ENCODE assay signal across 8 cellular contexts in genomic region chr2:74199275-74199701, GRCh38. TPM values are rescaled to one million over a fixed set of nuclear protein-coding genes. Genes with fewer than 3 reads are reported as not detected.
A peak's percentile ranks its signal among the peaks of the same experiment; 100 is the strongest.
DNase-seq lines count a peak whose midpoint lies in the region; ATAC-seq, FAIRE-seq and TF ChIP-seq lines count a peak whose summit lies in the region.

No MANE protein-coding gene starts in this region.

- H3K9me3 ChIP-seq in K562 (replicated peaks; ENCODE audit: control insufficient read depth, insufficient read depth, low read depth, low read length) (no peaks in the 10 kb centered on the region), vagina (no peaks in the 10 kb centered on the region)

- H3K27me3 ChIP-seq in K562 (ENCODE audit: control insufficient read depth in 2 of 2, insufficient read depth in 2 of 2, low read length in 2 of 2) (no peaks in the 10 kb centered on the region), mesendoderm (ENCODE audit: insufficient read depth, low read length, poor library complexity) (no peaks in the 10 kb centered on the region), vagina (no peaks in the 10 kb centered on the region)

- H2BK15ac ChIP-seq in mesendoderm (replicated peaks; ENCODE audit: low read depth): no peak overlapping the region

- H4K5ac ChIP-seq in mesendoderm (ENCODE audit: low read length): no peak overlapping the region

- no peak overlapping the region for H2AK5ac ChIP-seq in mesendoderm (ENCODE audit: low read length)

- WGBS in K562 (ENCODE audit: insufficient coverage, low coverage, missing lambda C conversion rate): 1% methylated on average over 15 of the region's 20 CpGs
- no CpG with 5 or more reads among the region's 20 CpGs for WGBS in mesendoderm (ENCODE audit: extremely low coverage, insufficient coverage, low lambda C conversion rate)

- H3K4ac ChIP-seq in mesendoderm (ENCODE audit: low read depth, low read length): no peak overlapping the region

- H3K36me3 ChIP-seq in K562 (ENCODE audit: control insufficient read depth, insufficient read depth, low read length) (peaks cover 43% of the 10 kb centered on the region), mesendoderm (ENCODE audit: control insufficient read depth, insufficient read depth, low read length) (no peaks in the 10 kb centered on the region), vagina (no peaks in the 10 kb centered on the region)

- no peak for FAIRE-seq in K562 (lab: Jason Lieb, UNC)

- peak; percentile 20 for DNase-seq in stimulated activated CD4-positive, alpha-beta T cell treated with anti-CD3 and anti-CD28 coated beads, Interleukin-4, amount 100 ng/mL, for 24 hours
- no peak for DNase-seq in stimulated activated CD4-positive, alpha-beta T cell treated with anti-CD3 and anti-CD28 coated beads, Interleukin-12 subunit alpha, Interleukin-12 subunit beta, amount 100 ng/mL, for 4 hours
- DNase-seq in K562 (ENCODE audit: extremely low read depth in 1 of 4, low spot score in 3 of 4) (no peak), mesendoderm (no peak), vagina (ENCODE audit: extremely low spot score in 2 of 2) (no peak), Kasumi-1 (lab: John Stamatoyannopoulos, UW) (no peak), GM19238 (ENCODE audit: insufficient read length, low spot score) (no peak), NCI-H226 (no peak)

- TF ChIP-seq RAD21 in K562 (CRISPR knock-in tag; conservative IDR thresholded peaks at IDR 0.05 in 1 of 2, IDR thresholded peaks at IDR 0.05 in 1 of 2): no peak; a peak in 1 of 4 replicates

- H3K4me2 ChIP-seq in K562 (ENCODE audit: insufficient read depth, low read length): peak overlapping the region; percentile 96
- peak overlapping the region; percentile 64 for H3K4me2 ChIP-seq in mesendoderm (ENCODE audit: low read length)

- no peak overlapping the region for H3K23ac ChIP-seq in mesendoderm (ENCODE audit: low read length)

- H3K56ac ChIP-seq in mesendoderm (ENCODE audit: low read length): peak overlapping the region; percentile 93

- CTCF ChIA-PET in K562 (lab: Yijun Ruan, JAX; ENCODE audit: low intra/inter-chr PET ratio): interaction anchor here (0.6 kb wide), 1 partner anchor 372 kb away, joined by 3 read pairs; no protein-coding TSS in a partner anchor

- intact Hi-C loops in K562 (cut with micrococcal nuclease) (loop anchor here (2.0 kb wide), 1 partner anchor 50 kb away; no protein-coding TSS in a partner anchor), vagina (cut with DNase I) (no loop called here)

- no TSS peak for BruUV-seq in K562 (replicated peaks; lab: Mats Ljungman, UMichigan)

- H3K27ac ChIP-seq in K562 (ENCODE audit: extremely low read depth, low read depth, low read length): peak overlapping the region; percentile 100
- no peak overlapping the region for H3K27ac ChIP-seq in mesendoderm (ENCODE audit: low read depth, low read length)
- peak overlapping the region; percentile 92 for H3K27ac ChIP-seq in vagina

- peak overlapping the region; percentile 93 to 99 for H3K9ac ChIP-seq in K562 (ENCODE audit: insufficient read depth in 1 of 2, low read depth in 2 of 2, low read length in 2 of 2)
- H3K9ac ChIP-seq in mesendoderm (ENCODE audit: low read length): peak overlapping the region; percentile 100

- peaks cover 19% of the 10 kb centered on the region for H4K20me1 ChIP-seq in K562 (replicated peaks; ENCODE audit: control insufficient read depth, insufficient read depth, low read length)

- no peak for TF ChIP-seq EP300 in K562 (IDR thresholded peaks at IDR 0.05; ENCODE audit: low read length)

- POLR2A ChIA-PET in K562 (lab: Yijun Ruan, JAX): interaction anchor here (0.6 to 5.8 kb wide), 29 partner anchors 7 to 371 kb away, joined by 3 to 98 read pairs (median 4); partner anchors contain the start of genes BOLA3, MOB1A and STAMBP

- TF ChIP-seq CTCF in K562 (IDR thresholded peaks at IDR 0.05 in 2 of 3, conservative IDR thresholded peaks at IDR 0.05 in 1 of 3; ENCODE audit: insufficient read depth in 2 of 3, low read depth in 1 of 3, low read length in 3 of 3) (no peak), vagina (IDR thresholded peaks at IDR 0.05) (no peak)

- no peak overlapping the region for H3K18ac ChIP-seq in mesendoderm (ENCODE audit: low read length)

- peaks cover 65% of the 10 kb centered on the region for H3K79me2 ChIP-seq in K562 (ENCODE audit: control insufficient read depth, insufficient read depth, low read length)
- H3K79me2 ChIP-seq in mesendoderm (ENCODE audit: control insufficient read depth, insufficient read depth, low read length): peaks cover 53% of the 10 kb centered on the region

- H4K8ac ChIP-seq in mesendoderm (ENCODE audit: low read depth, low read length): no peak overlapping the region

- no peak for TF ChIP-seq POLR2A in K562 (conservative IDR thresholded peaks at IDR 0.05)
- TF ChIP-seq POLR2A in vagina (IDR thresholded peaks at IDR 0.05): no peak

- in situ Hi-C loops in K562 (cut with MboI): no loop called here

- peaks cover 3% of the 10 kb centered on the region for H3K9me1 ChIP-seq in K562 (ENCODE audit: control insufficient read depth, insufficient read depth, low read length)

- no peaks in the 10 kb centered on the region for H3K79me1 ChIP-seq in mesendoderm (ENCODE audit: low read length)

- H3K4me1 ChIP-seq in K562 (replicated peaks in 1 of 2; ENCODE audit: control insufficient read depth in 2 of 2, insufficient read depth in 2 of 2, low read length in 2 of 2) (peaks cover 19 to 34% of the 10 kb centered on the region in 2 experiments), mesendoderm (ENCODE audit: control insufficient read depth, low read depth, low read length) (peaks cover 5% of the 10 kb centered on the region), vagina (peaks cover 49% of the 10 kb centered on the region)

- H2BK120ac ChIP-seq in mesendoderm (ENCODE audit: low read depth, low read length): no peak overlapping the region

- no peak for ATAC-seq in K562

- H3K4me3 ChIP-seq in K562 (peak overlapping the region; percentile 72), mesendoderm (ENCODE audit: low read length) (peak overlapping the region; percentile 79), vagina (peak overlapping the region; percentile 70 to 76)

- H2AFZ ChIP-seq in K562 (ENCODE audit: low read depth, low read length): peak overlapping the region; percentile 78; the same call in 1 of the 2 replicates

- peak overlapping the region; percentile 2 for H2BK5ac ChIP-seq in mesendoderm (ENCODE audit: low read length)

RNA-seq across cellular contexts. Expression of gene MTHFD2, which starts 0.9 kb away (rescaled TPM):
- total RNA-seq in K562 (2011; cell fraction: chromatin; rRNA removed; ENCODE audit: low replicate concordance): 103 and 165 TPM in 2 replicates
- 57.2 and 63.5 TPM in 2 replicates for total RNA-seq in K562 (2011; cell fraction: nucleolus; rRNA removed)
- total RNA-seq in K562 (2011; cell fraction: nucleoplasm; rRNA removed): 91.3 and 130 TPM in 2 replicates
- total RNA-seq in K562 (2014; rRNA removed): 145 and 160 TPM in 2 replicates
- total RNA-seq in K562 (2014; rRNA removed; fragmentation: Illumina TruSeq; extraction: Trizol): 234 and 297 TPM in 2 replicates
- 110 and 113 TPM in 2 replicates for total RNA-seq in K562 (2015; rRNA removed; fragmentation: Illumina TruSeq; extraction: Trizol)
- total RNA-seq in K562 (2021): 238 and 255 TPM in 2 replicates
- 219 and 308 TPM in 2 replicates for polyA plus RNA-seq in K562 (2011; rRNA removed)
- 104 and 118 TPM in 2 replicates for polyA plus RNA-seq in K562 (2011; cell fraction: cytosol; rRNA removed)
- 61.1 and 65.9 TPM in 2 replicates for polyA plus RNA-seq in K562 (2011; cell fraction: nucleus; rRNA removed)
- polyA plus RNA-seq in K562 (2012): 129 and 393 TPM in 2 replicates
- polyA plus RNA-seq in K562 (2014; fragmentation: Illumina TruSeq; extraction: Trizol): 175 and 209 TPM in 2 replicates
- 100 to 1,000 TPM; 476 to 520 TPM for polyA plus RNA-seq in K562 (2014; fragmentation: Nextera tagmentation; extraction: Ambion mirVana)
- 218 and 221 TPM in 2 replicates for polyA plus RNA-seq in K562 (2014; rRNA removed)
- polyA minus RNA-seq in K562 (2011; rRNA and poly(A)+ RNA removed): 245 and 259 TPM in 2 replicates
- 78.1 and 90.0 TPM in 2 replicates for polyA minus RNA-seq in K562 (2011; cell fraction: cytosol; rRNA and poly(A)+ RNA removed)
- polyA minus RNA-seq in K562 (2011; cell fraction: nucleus; rRNA and poly(A)+ RNA removed): 27.5 and 32.1 TPM in 2 replicates
- 188 TPM for polyA plus RNA-seq in mesendoderm (2013, experiment 1 of 2)
- polyA plus RNA-seq in mesendoderm (2013, experiment 2 of 2): 198 TPM
- total RNA-seq in vagina: 55.7 TPM

RNA-seq across cellular contexts. Expression of gene MOB1A, which starts 20.6 kb away (rescaled TPM):
- 29.1 and 59.2 TPM in 2 replicates for total RNA-seq in K562 (2011; cell fraction: chromatin; rRNA removed; ENCODE audit: low replicate concordance)
- 17.2 and 18.4 TPM in 2 replicates for total RNA-seq in K562 (2011; cell fraction: nucleolus; rRNA removed)
- total RNA-seq in K562 (2011; cell fraction: nucleoplasm; rRNA removed): 56.6 and 101 TPM in 2 replicates
- total RNA-seq in K562 (2014; rRNA removed) (53.5 and 60.5 TPM in 2 replicates), K562 (2014; rRNA removed; fragmentation: Illumina TruSeq; extraction: Trizol) (93.3 and 96.5 TPM in 2 replicates), K562 (2015; rRNA removed; fragmentation: Illumina TruSeq; extraction: Trizol) (84.6 and 97.7 TPM in 2 replicates), K562 (2021) (99.2 and 100 TPM in 2 replicates), vagina (68.5 TPM)
- polyA plus RNA-seq in K562 (2011; rRNA removed) (50.4 and 93.1 TPM in 2 replicates), K562 (2014; fragmentation: Illumina TruSeq; extraction: Trizol) (52.6 and 60.2 TPM in 2 replicates), K562 (2014; fragmentation: Nextera tagmentation; extraction: Ambion mirVana) (10 to 100 TPM; 24.8 to 27.0 TPM), K562 (2014; rRNA removed) (46.7 and 57.3 TPM in 2 replicates)
- polyA plus RNA-seq in K562 (2011; cell fraction: cytosol; rRNA removed): 17.5 and 28.8 TPM in 2 replicates
- polyA plus RNA-seq in K562 (2011; cell fraction: nucleus; rRNA removed): 14.6 and 15.4 TPM in 2 replicates
- polyA plus RNA-seq in K562 (2012): 39.7 and 47.2 TPM in 2 replicates
- 85.7 and 103 TPM in 2 replicates for polyA minus RNA-seq in K562 (2011; rRNA and poly(A)+ RNA removed)
- 15.6 and 30.0 TPM in 2 replicates for polyA minus RNA-seq in K562 (2011; cell fraction: cytosol; rRNA and poly(A)+ RNA removed)
- 10.2 and 12.0 TPM in 2 replicates for polyA minus RNA-seq in K562 (2011; cell fraction: nucleus; rRNA and poly(A)+ RNA removed)
- polyA plus RNA-seq in mesendoderm (2013, experiment 1 of 2): 38.0 TPM
- polyA plus RNA-seq in mesendoderm (2013, experiment 2 of 2): 39.7 TPM

RNA-seq across cellular contexts. Expression of gene BOLA3, which starts 51.6 kb away (rescaled TPM):
- 14.4 and 23.0 TPM in 2 replicates for total RNA-seq in K562 (2011; cell fraction: chromatin; rRNA removed; ENCODE audit: low replicate concordance)
- total RNA-seq in K562 (2011; cell fraction: nucleolus; rRNA removed): 18.7 and 26.0 TPM in 2 replicates
- 32.8 and 60.1 TPM in 2 replicates for total RNA-seq in K562 (2011; cell fraction: nucleoplasm; rRNA removed)
- total RNA-seq in K562 (2014; rRNA removed): 219 and 255 TPM in 2 replicates
- total RNA-seq in K562 (2014; rRNA removed; fragmentation: Illumina TruSeq; extraction: Trizol): 149 and 159 TPM in 2 replicates
- 205 and 206 TPM in 2 replicates for total RNA-seq in K562 (2015; rRNA removed; fragmentation: Illumina TruSeq; extraction: Trizol)
- total RNA-seq in K562 (2021): 164 and 214 TPM in 2 replicates
- 105 and 175 TPM in 2 replicates for polyA plus RNA-seq in K562 (2011; rRNA removed)
- polyA plus RNA-seq in K562 (2011; cell fraction: cytosol; rRNA removed): 82.7 and 104 TPM in 2 replicates
- polyA plus RNA-seq in K562 (2011; cell fraction: nucleus; rRNA removed): 23.7 and 24.3 TPM in 2 replicates
- 92.8 and 261 TPM in 2 replicates for polyA plus RNA-seq in K562 (2012)
- polyA plus RNA-seq in K562 (2014; fragmentation: Illumina TruSeq; extraction: Trizol): 280 and 324 TPM in 2 replicates
- polyA plus RNA-seq in K562 (2014; fragmentation: Nextera tagmentation; extraction: Ambion mirVana): 100 to 1,000 TPM; 328 to 385 TPM
- polyA plus RNA-seq in K562 (2014; rRNA removed): 352 and 619 TPM in 2 replicates
- polyA minus RNA-seq in K562 (2011; rRNA and poly(A)+ RNA removed): 19.9 and 35.3 TPM in 2 replicates
- 13.4 and 28.6 TPM in 2 replicates for polyA minus RNA-seq in K562 (2011; cell fraction: cytosol; rRNA and poly(A)+ RNA removed)
- polyA minus RNA-seq in K562 (2011; cell fraction: nucleus; rRNA and poly(A)+ RNA removed): 10.4 and 12.7 TPM in 2 replicates
- polyA plus RNA-seq in mesendoderm (2013, experiment 1 of 2): 124 TPM
- 123 TPM for polyA plus RNA-seq in mesendoderm (2013, experiment 2 of 2)
- total RNA-seq in vagina: 59.7 TPM
